Comparison of ENCODE assay signal across 23 cellular contexts in the genomic region with DNA sequence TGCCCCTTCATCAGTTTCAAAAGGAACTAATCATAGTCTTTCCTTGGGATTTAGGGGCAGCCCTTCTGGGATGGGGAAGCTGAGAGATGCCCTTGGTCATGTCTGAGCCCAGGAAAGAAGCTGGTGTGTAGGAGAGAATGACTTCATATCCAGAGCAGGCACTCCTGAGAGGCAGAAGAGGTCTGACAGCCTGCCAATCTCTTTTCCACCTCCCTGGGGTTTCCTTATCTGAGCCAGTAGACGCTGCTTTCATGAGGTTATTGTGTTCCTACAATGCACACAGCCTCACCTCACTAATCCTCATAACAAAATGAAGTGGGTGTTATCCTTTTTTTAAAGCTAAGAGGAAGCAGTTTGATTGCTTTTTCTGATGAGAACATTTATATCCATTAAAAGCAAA. TPM values are rescaled to one million over a fixed set of nuclear protein-coding genes. Genes with fewer than 3 reads are reported as not detected.
DNase-seq lines count a peak whose midpoint lies in the region; ATAC-seq and TF ChIP-seq lines count a peak whose summit lies in the region.
"Had no signal": no experiment of that assay in that cellular context is flagged by ENCODE, and none has a peak within 500 bp of the region (broad histone marks: within the 10 kb centered on the region; RNA-seq: fewer than 3 reads in every experiment).

No MANE protein-coding gene starts in this region.

- H3K36me3 ChIP-seq in GM23338 (ENCODE audit: insufficient read depth) (no peaks in the 10 kb centered on the region), ectodermal cell (ENCODE audit: control insufficient read depth, insufficient read depth, low read length) (no peaks in the 10 kb centered on the region), mesendoderm (ENCODE audit: control insufficient read depth, insufficient read depth, low read length) (no peaks in the 10 kb centered on the region), smooth muscle cell (ENCODE audit: low read depth) (no peaks in the 10 kb centered on the region)
- H3K36me3 ChIP-seq: ascending aorta, thyroid gland had no signal

- peaks cover 13% of the 10 kb centered on the region for H3K27me3 Mint-ChIP-seq in GM23338 (ENCODE audit: insufficient read depth, low read depth, poor library complexity)

- peak overlapping the region; percentile 34; the same call in 1 of the 2 replicates for H3K4me2 ChIP-seq in GM23338
- no peak overlapping the region for H3K4me2 ChIP-seq in mesendoderm (ENCODE audit: low read length)
- H3K4me2 ChIP-seq in smooth muscle cell: no peak overlapping the region

- DNase-seq in GM23338 (ENCODE audit: low spot score) (no peak), NCI-H2107 (lab: John Stamatoyannopoulos, UW) (peak; percentile 67), mesendoderm (peak; percentile 78), HCEC 1CT (no peak), smooth muscle cell (lab: John Stamatoyannopoulos, UW; ENCODE audit: unreplicated experiment) (no peak)
- no peak for DNase-seq in activated CD4-positive, alpha-beta T cell treated with anti-CD3 and anti-CD28 coated beads, Interleukin-2, amount 50 U/mL, for 1 hour
- DNase-seq: activated CD4-positive, alpha-beta T cell treated with anti-CD3 and anti-CD28 coated beads for 48 hours; activated CD8-positive, alpha-beta memory T cell treated with anti-CD3 and anti-CD28 coated beads, Interleukin-2, amount 50 U/mL, for 4 hours; GDM1; GM23248; KG1; naive thymus-derived CD8-positive, alpha-beta T cell; NCI-H1105 treated with DMSO at 0.1 percent for 48 hours; NCI-H524; PC-3; psoas muscle; thyroid gland had no signal

- H3K9me3 ChIP-seq in ectodermal cell (ENCODE audit: control insufficient read depth, low read length) (no peaks in the 10 kb centered on the region), smooth muscle cell (replicated peaks; ENCODE audit: low read depth) (no peaks in the 10 kb centered on the region)
- H3K9me3 ChIP-seq: ascending aorta, psoas muscle, thyroid gland had no signal

- H2AK5ac ChIP-seq in mesendoderm (ENCODE audit: low read length): no peak overlapping the region

- peak overlapping the region; percentile 11; the same call in 1 of the 2 replicates for H3K27ac Mint-ChIP-seq in GM23338
- H3K27ac Mint-ChIP-seq: stimulated activated effector memory CD8-positive, alpha-beta T cell treated with anti-CD3 and anti-CD28 coated beads, Interleukin-12 subunit alpha, Interleukin-12 subunit beta, amount 100 ng/mL, for 72 hours had no signal

- H3K23ac ChIP-seq in mesendoderm (ENCODE audit: low read length): no peak overlapping the region

- no peak overlapping the region for H2BK15ac ChIP-seq in mesendoderm (replicated peaks; ENCODE audit: low read depth)

- H3K4me3 Mint-ChIP-seq in GM23338: no peak overlapping the region
- H3K4me3 Mint-ChIP-seq: naive thymus-derived CD8-positive, alpha-beta T cell; stimulated activated effector memory CD8-positive, alpha-beta T cell treated with anti-CD3 and anti-CD28 coated beads, Interleukin-12 subunit alpha, Interleukin-12 subunit beta, amount 100 ng/mL, for 72 hours had no signal

- no peaks in the 10 kb centered on the region for H3K27me3 ChIP-seq in GM23338 (ENCODE audit: insufficient read depth)
- no peaks in the 10 kb centered on the region for H3K27me3 ChIP-seq in ectodermal cell (ENCODE audit: control insufficient read depth, insufficient read depth, low read length, poor library complexity, severe bottlenecking)
- no peaks in the 10 kb centered on the region for H3K27me3 ChIP-seq in mesendoderm (ENCODE audit: insufficient read depth, low read length, poor library complexity)
- no peaks in the 10 kb centered on the region for H3K27me3 ChIP-seq in smooth muscle cell (ENCODE audit: low read depth)
- H3K27me3 ChIP-seq: ascending aorta had no signal

- H3F3A ChIP-seq in GM23338 (replicated peaks; ENCODE audit: low read depth) (peaks cover 23% of the 10 kb centered on the region), smooth muscle cell (ENCODE audit: low read depth) (no peaks in the 10 kb centered on the region)

- H3K56ac ChIP-seq in mesendoderm (ENCODE audit: low read length): no peak overlapping the region

- 0 out of 2 replicates have a peak overlapping the region, but pooled peaks have one; percentile 41 for H3K27ac ChIP-seq in GM23338 (ENCODE audit: low read depth)
- H3K27ac ChIP-seq in ectodermal cell (ENCODE audit: insufficient read depth, low read depth, low read length, poor library complexity, severe bottlenecking): peak overlapping the region; percentile 12
- H3K27ac ChIP-seq in mesendoderm (ENCODE audit: low read depth, low read length): no peak overlapping the region
- H3K27ac ChIP-seq in smooth muscle cell (ENCODE audit: low read depth): no peak overlapping the region
- H3K27ac ChIP-seq: ascending aorta, coronary artery, epithelial cell of prostate, GM23248, psoas muscle, thyroid gland had no signal

- H3K79me2 ChIP-seq in GM23338 (replicated peaks; ENCODE audit: insufficient read depth) (peaks cover 94% of the 10 kb centered on the region), mesendoderm (ENCODE audit: control insufficient read depth, insufficient read depth, low read length) (peaks cover 23% of the 10 kb centered on the region), smooth muscle cell (ENCODE audit: low read depth) (peaks cover 28% of the 10 kb centered on the region)

- H3K9me3 Mint-ChIP-seq in GM23338: no peaks in the 10 kb centered on the region; the same call in 2 of the 3 replicates
- H3K9me3 Mint-ChIP-seq: naive thymus-derived CD8-positive, alpha-beta T cell; stimulated activated effector memory CD8-positive, alpha-beta T cell treated with anti-CD3 and anti-CD28 coated beads, Interleukin-12 subunit alpha, Interleukin-12 subunit beta, amount 100 ng/mL, for 72 hours had no signal

- peaks cover 18% of the 10 kb centered on the region for H3K36me3 Mint-ChIP-seq in GM23338 (ENCODE audit: low read depth)
- H3K36me3 Mint-ChIP-seq: naive thymus-derived CD8-positive, alpha-beta T cell; stimulated activated effector memory CD8-positive, alpha-beta T cell treated with anti-CD3 and anti-CD28 coated beads, Interleukin-12 subunit alpha, Interleukin-12 subunit beta, amount 100 ng/mL, for 72 hours had no signal

- H3K4me1 ChIP-seq in GM23338 (ENCODE audit: insufficient read depth) (peaks cover 94% of the 10 kb centered on the region), ectodermal cell (ENCODE audit: control insufficient read depth, insufficient read depth, low read length) (peaks cover 75% of the 10 kb centered on the region), mesendoderm (ENCODE audit: control insufficient read depth, low read depth, low read length) (peaks cover 32% of the 10 kb centered on the region), smooth muscle cell (ENCODE audit: low read depth) (peaks cover 38% of the 10 kb centered on the region)
- H3K4me1 ChIP-seq: thyroid gland had no signal

- H2AFZ ChIP-seq in GM23338: no peak overlapping the region
- H2AFZ ChIP-seq in smooth muscle cell (ENCODE audit: low read depth): no peak overlapping the region
- H2AFZ ChIP-seq: GM23248 had no signal

- H4K20me1 ChIP-seq in GM23338 (replicated peaks; ENCODE audit: insufficient read depth) (no peaks in the 10 kb centered on the region), smooth muscle cell (ENCODE audit: low read depth) (peaks cover 4% of the 10 kb centered on the region)

- H4K8ac ChIP-seq in mesendoderm (ENCODE audit: low read depth, low read length): no peak overlapping the region

- ATAC-seq in GM23338: no peak
- no peak for ATAC-seq in GM18498 (IDR thresholded peaks at IDR 0.05; ENCODE audit: unreplicated experiment)
- ATAC-seq: naive thymus-derived CD8-positive, alpha-beta T cell; PC-3; psoas muscle; stimulated activated effector memory CD8-positive, alpha-beta T cell treated with anti-CD3 and anti-CD28 coated beads, Interleukin-12 subunit alpha, Interleukin-12 subunit beta, amount 100 ng/mL, for 72 hours had no signal

- H2BK5ac ChIP-seq in mesendoderm (ENCODE audit: low read length): no peak overlapping the region

- peaks cover 15% of the 10 kb centered on the region for H3K79me1 ChIP-seq in mesendoderm (ENCODE audit: low read length)

- no peak overlapping the region for H3K9ac ChIP-seq in mesendoderm (ENCODE audit: low read length)
- no peak overlapping the region for H3K9ac ChIP-seq in smooth muscle cell (ENCODE audit: low read depth)
- H3K9ac ChIP-seq: GM23248 had no signal

- no peak overlapping the region for H3K4me3 ChIP-seq in GM23338
- H3K4me3 ChIP-seq in ectodermal cell (ENCODE audit: insufficient read depth, low read depth, low read length): no peak overlapping the region
- no peak overlapping the region for H3K4me3 ChIP-seq in mesendoderm (ENCODE audit: low read length)
- no peak overlapping the region for H3K4me3 ChIP-seq in smooth muscle cell
- H3K4me3 ChIP-seq: ascending aorta, coronary artery, GM23248, psoas muscle, thyroid gland had no signal

- H3K4me1 Mint-ChIP-seq in GM23338: peaks cover 93% of the 10 kb centered on the region
- H3K4me1 Mint-ChIP-seq: stimulated activated effector memory CD8-positive, alpha-beta T cell treated with anti-CD3 and anti-CD28 coated beads, Interleukin-12 subunit alpha, Interleukin-12 subunit beta, amount 100 ng/mL, for 72 hours had no signal

- WGBS in ectodermal cell, 2 experiments: 0% methylated on average over 1 of the region's 1 CpG
- no CpG with 5 or more reads among the region's 1 CpG for WGBS in mesendoderm (ENCODE audit: extremely low coverage, insufficient coverage, low lambda C conversion rate)
- 45% methylated on average over 1 of the region's 1 CpG for WGBS in smooth muscle cell (ENCODE audit: low lambda C conversion rate)

- no peak overlapping the region for H3K18ac ChIP-seq in mesendoderm (ENCODE audit: low read length)

- no peak overlapping the region for H4K5ac ChIP-seq in mesendoderm (ENCODE audit: low read length)

- TF ChIP-seq CTCF in GM23338 (conservative IDR thresholded peaks at IDR 0.05; ENCODE audit: low read depth in 2 of 2) (no peak), smooth muscle cell (IDR thresholded peaks at IDR 0.05; ENCODE audit: borderline replicate concordance, insufficient read depth, poor library complexity, severe bottlenecking) (no peak)

- H3K4ac ChIP-seq in mesendoderm (ENCODE audit: low read depth, low read length): no peak overlapping the region

- no peaks in the 10 kb centered on the region for H3K9me2 ChIP-seq in GM23338 (ENCODE audit: insufficient read depth)

- H2BK120ac ChIP-seq in mesendoderm (ENCODE audit: low read depth, low read length): no peak overlapping the region

TF ChIP-seq in GM23338, 12 proteins besides CTCF, POLR2A, EP300 and RAD21 (continues in another document):
- TF ChIP-seq ZNF114 (CRISPR knock-in tag; IDR thresholded peaks at IDR 0.05): no peak
- no peak for TF ChIP-seq NANOG (IDR thresholded peaks at IDR 0.05; ENCODE audit: borderline replicate concordance)
- no peak for TF ChIP-seq ZNF331 (CRISPR knock-in tag; IDR thresholded peaks at IDR 0.05; ENCODE audit: low read depth)

RNA-seq across cellular contexts. Expression of gene ROR1, which starts 14.1 kb away (rescaled TPM):
- 94.3 and 96.0 TPM in 2 replicates for total RNA-seq in GM23338 (2014; rRNA removed; shearing (Covaris generic))
- polyA plus RNA-seq in GM23338 (2016; fragmentation: Nextera tagmentation; extraction: Ambion mirVana) (53.8 and 59.7 TPM in 2 replicates), smooth muscle cell (3.3 and 6.1 TPM in 2 replicates)
- 84.0 TPM for polyA plus RNA-seq in ectodermal cell (2013, experiment 1 of 4)
- polyA plus RNA-seq in ectodermal cell (2013, experiment 2 of 4): 100 TPM
- polyA plus RNA-seq in ectodermal cell (2013, experiment 3 of 4): 62.0 TPM
- 71.9 TPM for polyA plus RNA-seq in ectodermal cell (2013, experiment 4 of 4)
- 18.6 TPM for polyA plus RNA-seq in mesendoderm (2013, experiment 1 of 2)
- polyA plus RNA-seq in mesendoderm (2013, experiment 2 of 2): 19.7 TPM
- total RNA-seq in smooth muscle cell: 7.2 and 8.0 TPM in 2 replicates
- polyA plus RNA-seq: naive thymus-derived CD8-positive, alpha-beta T cell had no signal

Comparison
In these comparisons a context has a peak if more than half of its experiments do, and no peak if none do; other contexts are left out.
1. DNase-seq: peak in NCI-H2107 (single experiment) and mesendoderm (single experiment); none in GM23338 (single experiment), HCEC 1CT (single experiment), activated CD4-positive, alpha-beta T cell treated with anti-CD3 and anti-CD28 coated beads, Interleukin-2, amount 50 U/mL, for 1 hour (single experiment) and smooth muscle cell (single experiment).
2. H3K27ac ChIP-seq: peak in GM23338 (single experiment) and ectodermal cell (single experiment); none in mesendoderm (single experiment) and smooth muscle cell (single experiment).
3. RNA of gene ROR1, which starts 14.1 kb away (total RNA-seq): 94.3 to 96.0 TPM in GM23338; 7.2 to 8.0 TPM in smooth muscle cell; every median in the first group is over 10 times any median in the second.